ENCODE assay signal across 8 cellular contexts in the genomic region with DNA sequence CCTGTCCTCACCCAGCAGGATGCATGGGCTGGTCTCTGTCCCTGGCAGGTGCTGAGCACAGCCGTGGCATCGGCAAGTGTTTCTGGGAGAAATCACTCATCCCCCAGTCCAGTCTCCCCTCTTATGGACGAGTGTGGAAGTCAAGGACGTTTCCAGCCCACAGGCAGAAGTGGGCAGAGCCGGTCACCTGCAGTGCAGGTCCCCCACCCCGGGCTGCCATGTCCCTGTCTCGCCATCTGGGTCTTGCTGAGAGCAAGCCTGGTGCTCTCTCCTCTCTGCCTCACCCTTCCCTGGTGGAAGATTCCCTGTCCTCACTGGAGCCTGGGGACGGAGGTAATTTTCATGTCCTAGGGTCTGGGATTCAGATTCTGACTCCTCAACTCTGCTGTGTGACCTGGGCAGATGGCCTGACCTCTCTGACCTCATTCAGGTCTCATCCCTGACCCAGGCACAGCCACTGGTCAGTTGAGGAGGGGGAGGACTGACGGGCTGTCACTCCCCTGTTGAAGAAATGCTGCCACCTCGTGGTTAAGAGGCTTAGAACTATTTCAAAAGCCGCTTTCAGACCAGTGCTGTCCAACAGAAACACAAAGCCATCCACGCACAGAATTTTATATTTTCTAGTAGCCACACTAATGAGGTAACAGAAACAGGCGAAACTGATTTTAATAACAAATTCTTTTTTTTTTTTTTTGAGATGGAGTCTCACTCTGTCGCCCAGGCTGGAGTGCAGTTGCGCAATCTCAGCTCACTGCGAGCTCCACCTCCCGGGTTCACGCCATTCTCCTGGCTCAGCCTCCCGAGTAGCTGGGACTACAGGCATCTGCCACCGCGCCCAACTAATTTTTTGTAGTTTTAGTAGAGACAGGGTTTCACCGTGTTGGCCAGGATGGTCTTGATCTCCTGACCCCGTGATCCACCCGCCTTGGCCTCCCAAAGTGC. TPM values are rescaled to one million over a fixed set of nuclear protein-coding genes. Genes with fewer than 3 reads are reported as not detected.
DNase-seq lines count a peak whose midpoint lies in the region; ATAC-seq and TF ChIP-seq lines count a peak whose summit lies in the region.

No MANE protein-coding gene starts in this region.

- H3K4me1 ChIP-seq in HCT116 (ENCODE audit: control insufficient read depth in 1 of 2, insufficient read depth in 2 of 2, low read length in 2 of 2) (peaks cover 3 to 10% of the 10 kb centered on the region in 2 experiments; a peak in 3 of 4 replicates), OCI-LY7 (ENCODE audit: insufficient read depth, low read length, poor library complexity, severe bottlenecking) (no peaks in the 10 kb centered on the region), left lung (peaks cover 0 to 7% of the 10 kb centered on the region in 2 donors)

- peak; percentile 34 for DNase-seq in DMS79 treated with DMSO at 0.1 percent for 48 hours (lab: John Stamatoyannopoulos, UW)
- DNase-seq in DMS79 (lab: John Stamatoyannopoulos, UW): no peak
- peak; percentile 64 for DNase-seq in HCT116 (ENCODE audit: low read depth, low spot score)
- peak; percentile 44 for DNase-seq in OCI-LY7 (ENCODE audit: low spot score)
- peak; percentile 65 for DNase-seq in dedifferentiated amniotic fluid mesenchymal stem cell (ENCODE audit: extremely low spot score)
- DNase-seq in left lung: peak in 1 of 2 donors; percentile 53
- DNase-seq in activated effector memory CD4-positive, alpha-beta T cell treated with Interleukin-2 at 50 U/mL for 16 hours: no peak

- intact Hi-C loops in HCT116 (cut with micrococcal nuclease): loop anchor here (1.0 to 10.0 kb wide), 3 partner anchors 126 to 350 kb away; no protein-coding TSS in a partner anchor
- intact Hi-C loops in OCI-LY7 (cut with micrococcal nuclease; ENCODE audit: unreplicated experiment): loop anchor here (1.0 kb wide), 2 partner anchors 126 to 352 kb away; no protein-coding TSS in a partner anchor
- intact Hi-C loops in left lung (cut with DNase I): loop anchor here in 1 of 2 donors (5.0 kb wide), 1 partner anchor 127 kb away; no protein-coding TSS in a partner anchor

- H3K27me3 ChIP-seq in HCT116 (ENCODE audit: insufficient read depth, low read length) (0 out of 2 replicates have a peak, but pooled peaks cover 5% of the 10 kb centered on the region), left lung (peaks cover 14 to 58% of the 10 kb centered on the region in 2 donors)

- TF ChIP-seq CTCF in HCT116 (IDR thresholded peaks at IDR 0.05 in 2 of 3, conservative IDR thresholded peaks at IDR 0.05 in 1 of 3; ENCODE audit: borderline replicate concordance in 1 of 3, insufficient read depth in 1 of 3, low read depth in 2 of 3, low read length in 2 of 3) (peak; percentile 67 to 82 (median 78)), OCI-LY7 (conservative IDR thresholded peaks at IDR 0.05; ENCODE audit: low read length) (peak; percentile 80), left lung (IDR thresholded peaks at IDR 0.05) (peak; percentile 48 to 52)

- H3K9me3 ChIP-seq in HCT116 (ENCODE audit: control insufficient read depth in 1 of 2, insufficient read depth in 1 of 2, low read depth in 1 of 2, low read length in 2 of 2) (no peaks in the 10 kb centered on the region), OCI-LY7 (ENCODE audit: low read length) (no peaks in the 10 kb centered on the region), left lung (no peaks in the 10 kb centered on the region)

- H3K27ac ChIP-seq in HCT116 (ENCODE audit: low read depth, low read length) (no peak overlapping the region), OCI-LY7 (ENCODE audit: low read depth, low read length, poor library complexity, severe bottlenecking) (no peak overlapping the region), left lung (no peak overlapping the region)

- no peak overlapping the region for H2AFZ ChIP-seq in HCT116 (ENCODE audit: low read depth, low read length, poor library complexity, severe bottlenecking)
- H2AFZ ChIP-seq in OCI-LY7 (ENCODE audit: low read length): no peak overlapping the region

- no TSS peak for BruUV-seq in HCT116 (replicated peaks; lab: Mats Ljungman, UMichigan)
- BruUV-seq in OCI-LY7 (replicated peaks; lab: Mats Ljungman, UMichigan): no TSS peak

- POLR2A ChIA-PET in HCT116 (lab: Charles Lee): no interaction called here
- POLR2A ChIA-PET in OCI-LY7 (lab: Charles Lee): no interaction called here

- RAD21 ChIA-PET in HCT116 (lab: Charles Lee; ENCODE audit: low non-redundant PET in 1 of 2, low total read pairs in 2 of 2, uncharacterized antibody in 2 of 2, unreplicated experiment in 2 of 2): no interaction called here

- H3K36me3 ChIP-seq in HCT116 (ENCODE audit: control insufficient read depth in 1 of 2, insufficient read depth in 2 of 2, low read length in 2 of 2) (no peaks in the 10 kb centered on the region), OCI-LY7 (ENCODE audit: insufficient read depth, low read length) (no peaks in the 10 kb centered on the region), left lung (no peaks in the 10 kb centered on the region)

- H4K20me1 ChIP-seq in HCT116 (ENCODE audit: insufficient read depth) (no peaks in the 10 kb centered on the region), OCI-LY7 (ENCODE audit: insufficient read depth, low read length) (no peaks in the 10 kb centered on the region)

- TF ChIP-seq RAD21 in HCT116 (IDR thresholded peaks at IDR 0.05; ENCODE audit: low read depth): peak; percentile 92

- H3K79me2 ChIP-seq in HCT116 (ENCODE audit: insufficient read depth, low read length) (no peaks in the 10 kb centered on the region), OCI-LY7 (ENCODE audit: insufficient read depth, low read depth, low read length) (no peaks in the 10 kb centered on the region)

- H3K4me3 ChIP-seq in HCT116 (replicated peaks in 1 of 2; ENCODE audit: low read depth in 1 of 2, low read length in 2 of 2) (no peak overlapping the region), OCI-LY7 (ENCODE audit: low read depth, low read length, poor library complexity, severe bottlenecking) (no peak overlapping the region), left lung (no peak overlapping the region)

- CTCF ChIA-PET in HCT116 (lab: Charles Lee): interaction anchor here (0.8 to 0.9 kb wide), 2 partner anchors 126 to 352 kb away, joined by 3 to 5 read pairs; no protein-coding TSS in a partner anchor
- CTCF ChIA-PET in OCI-LY7 (lab: Charles Lee; ENCODE audit: unreplicated experiment): no interaction called here

- H3K9ac ChIP-seq in HCT116 (ENCODE audit: low read length): no peak overlapping the region

- H3K9me2 ChIP-seq in HCT116 (ENCODE audit: insufficient read depth): no peaks in the 10 kb centered on the region
- no peaks in the 10 kb centered on the region for H3K9me2 ChIP-seq in OCI-LY7 (ENCODE audit: insufficient read depth, low read length)

- no peak overlapping the region for H3K4me2 ChIP-seq in HCT116 (ENCODE audit: low read length)
- no peak overlapping the region for H3K4me2 ChIP-seq in OCI-LY7 (ENCODE audit: low read length)

- no peak for TF ChIP-seq POLR2A in HCT116 (IDR thresholded peaks at IDR 0.05; ENCODE audit: borderline replicate concordance, extremely low read depth, insufficient read depth, insufficient read length)

- ATAC-seq in HCT116 (peak; percentile 83), left lung (peak; percentile 77), HG03378 (IDR thresholded peaks at IDR 0.05; ENCODE audit: unreplicated experiment) (no peak)

TF ChIP-seq in HCT116, 20 proteins besides CTCF, POLR2A, EP300 and RAD21:
- TF ChIP-seq CEBPB (IDR thresholded peaks at IDR 0.05; ENCODE audit: low read depth): no peak; the same call in 1 of the 2 replicates
- TF ChIP-seq EZH2 (IDR thresholded peaks at IDR 0.05): no peak
- no peak for TF ChIP-seq FOSL1 (IDR thresholded peaks at IDR 0.05; ENCODE audit: low read depth)
- TF ChIP-seq SIN3A (IDR thresholded peaks at IDR 0.05; ENCODE audit: low read depth): no peak
- no peak for TF ChIP-seq ELF1 (IDR thresholded peaks at IDR 0.05; ENCODE audit: borderline replicate concordance, low read depth)
- TF ChIP-seq ZFX (IDR thresholded peaks at IDR 0.05): no peak

RNA-seq across cellular contexts. Expression of gene CPZ, which starts 1.8 kb away (rescaled TPM):
- not detected for total RNA-seq in HCT116 (2021; ENCODE audit: unreplicated experiment)
- polyA plus RNA-seq in HCT116 (2012): 0.14 and 0.19 TPM in 2 replicates
- total RNA-seq in OCI-LY7 (2014; rRNA removed; shearing (Covaris generic)): not detected in 2 replicates
- total RNA-seq in OCI-LY7 (2022): not detected in 2 replicates
- total RNA-seq in left lung: 10 to 100 TPM in 1 of 2 donors, 1 to 10 TPM in 1; 4.3 to 18.4 TPM

RNA-seq across cellular contexts. Expression of gene GPR78, which starts 14.2 kb away (rescaled TPM):
- total RNA-seq in HCT116 (2021; ENCODE audit: unreplicated experiment): not detected
- polyA plus RNA-seq in HCT116 (2012): 0.04 and 0.05 TPM in 2 replicates
- not detected in 2 replicates for total RNA-seq in OCI-LY7 (2014; rRNA removed; shearing (Covaris generic))
- total RNA-seq in OCI-LY7 (2022): not detected in 2 replicates
- total RNA-seq in left lung: under 1 TPM; 0.08 to 0.67 TPM

Comparison
In these comparisons a context has a peak if more than half of its experiments do, and no peak if none do; other contexts are left out.
1. DNase-seq: peak in DMS79 treated with DMSO at 0.1 percent for 48 hours (single experiment), HCT116 (single experiment), OCI-LY7 (single experiment) and dedifferentiated amniotic fluid mesenchymal stem cell (single experiment); none in DMS79 (single experiment) and activated effector memory CD4-positive, alpha-beta T cell treated with Interleukin-2 at 50 U/mL for 16 hours (single experiment).
2. Peak in every context shown above with its lines, with median percentiles within 50 percentile points of each other: CTCF ChIP-seq.